In genomic region chr1:116268211-116268610, GRCh38 we compare ENCODE assay signal across 9 cellular contexts.
DNase-seq lines count a peak whose midpoint lies in the region; ATAC-seq and TF ChIP-seq lines count a peak whose summit lies in the region.
"Had no signal": no experiment of that assay in that cellular context is flagged by ENCODE, and none has a peak within 500 bp of the region (broad histone marks: within the 10 kb centered on the region; RNA-seq: fewer than 3 reads in every experiment).

No MANE protein-coding gene starts in this region.

- no peaks in the 10 kb centered on the region for H3K9me3 Mint-ChIP-seq in stimulated activated effector memory CD8-positive, alpha-beta T cell treated with anti-CD3 and anti-CD28 coated beads, Interleukin-12 subunit alpha, Interleukin-12 subunit beta, amount 100 ng/mL, for 72 hours
- H3K9me3 Mint-ChIP-seq: CD4-positive, alpha-beta T cell had no signal

- no peak overlapping the region for H3K4me3 ChIP-seq in epithelial cell of proximal tubule (ENCODE audit: low read depth, low read length)

- no peak overlapping the region for H3K27ac Mint-ChIP-seq in stimulated activated effector memory CD8-positive, alpha-beta T cell treated with anti-CD3 and anti-CD28 coated beads, Interleukin-12 subunit alpha, Interleukin-12 subunit beta, amount 100 ng/mL, for 72 hours
- H3K27ac Mint-ChIP-seq: CD4-positive, alpha-beta T cell had no signal

- TF ChIP-seq CTCF in epithelial cell of proximal tubule (conservative IDR thresholded peaks at IDR 0.05; ENCODE audit: low read depth, low read length), result no peak

- DNase-seq in activated T-cell treated with anti-CD3 and anti-CD28 coated beads for 1 hour (ENCODE audit: low read depth) (peak; percentile 6), NCI-H446 treated with DMSO at 0.1 percent for 48 hours (lab: John Stamatoyannopoulos, UW) (peak; percentile 86), epithelial cell of proximal tubule (ENCODE audit: low read depth) (peak; percentile 63), posterior vena cava (ENCODE audit: low spot score) (no peak), midbrain (lab: John Stamatoyannopoulos, UW) (no peak)
- no peak for DNase-seq in activated T-cell treated with anti-CD3 and anti-CD28 coated beads, Interleukin-2, amount 50 U/mL, for 1 hour
- no peak for DNase-seq in stimulated activated effector memory CD8-positive, alpha-beta T cell treated with anti-CD3 and anti-CD28 coated beads, Interleukin-12 subunit alpha, Interleukin-12 subunit beta, amount 100 ng/mL, for 72 hours (ENCODE audit: low spot score in 2 of 2)

- H3K36me3 Mint-ChIP-seq in stimulated activated effector memory CD8-positive, alpha-beta T cell treated with anti-CD3 and anti-CD28 coated beads, Interleukin-12 subunit alpha, Interleukin-12 subunit beta, amount 100 ng/mL, for 72 hours, result no peaks in the 10 kb centered on the region

- H3K4me1 Mint-ChIP-seq in stimulated activated effector memory CD8-positive, alpha-beta T cell treated with anti-CD3 and anti-CD28 coated beads, Interleukin-12 subunit alpha, Interleukin-12 subunit beta, amount 100 ng/mL, for 72 hours, result peaks cover 13% of the 10 kb centered on the region

- intact Hi-C loops in posterior vena cava (cut with DNase I), result no loop called here

- peak; percentile 19 for ATAC-seq in stimulated activated effector memory CD8-positive, alpha-beta T cell treated with anti-CD3 and anti-CD28 coated beads, Interleukin-12 subunit alpha, Interleukin-12 subunit beta, amount 100 ng/mL, for 72 hours
- ATAC-seq in HG03439 (IDR thresholded peaks at IDR 0.05; ENCODE audit: unreplicated experiment), result no peak

- no peak overlapping the region for H3K4me3 Mint-ChIP-seq in stimulated activated effector memory CD8-positive, alpha-beta T cell treated with anti-CD3 and anti-CD28 coated beads, Interleukin-12 subunit alpha, Interleukin-12 subunit beta, amount 100 ng/mL, for 72 hours
- H3K4me3 Mint-ChIP-seq: CD4-positive, alpha-beta T cell had no signal

Comparison
In these comparisons a context has a peak if more than half of its experiments do, and no peak if none do; other contexts are left out.
1. DNase-seq: peak in activated T-cell treated with anti-CD3 and anti-CD28 coated beads for 1 hour (single experiment), NCI-H446 treated with DMSO at 0.1 percent for 48 hours (single experiment) and epithelial cell of proximal tubule (single experiment); none in activated T-cell treated with anti-CD3 and anti-CD28 coated beads, Interleukin-2, amount 50 U/mL, for 1 hour (single experiment), stimulated activated effector memory CD8-positive, alpha-beta T cell treated with anti-CD3 and anti-CD28 coated beads, Interleukin-12 subunit alpha, Interleukin-12 subunit beta, amount 100 ng/mL, for 72 hours (0 of 2), posterior vena cava (single experiment) and midbrain (single experiment).